ENCODE assay signal across 1 cellular context in genomic region chr18:48153641-48154481, GRCh38.
TF ChIP-seq lines count a peak whose summit lies in the region.

No MANE protein-coding gene starts in this region.

TF ChIP-seq in HepG2, 621 proteins besides CTCF, POLR2A, EP300 and RAD21 (continued from another document and continues in another):
- TF ChIP-seq SKIL (CRISPR knock-in tag; IDR thresholded peaks at IDR 0.05; ENCODE audit: borderline replicate concordance) (peak; percentile 50; the same call in 1 of the 2 replicates), ETV5 (CRISPR knock-in tag; IDR thresholded peaks at IDR 0.05; ENCODE audit: borderline replicate concordance) (peak; percentile 67; the same call in 1 of the 2 replicates), RXRB (CRISPR knock-in tag; IDR thresholded peaks at IDR 0.05; ENCODE audit: borderline replicate concordance) (peak; percentile 63; the same call in 1 of the 2 replicates), HOMEZ (CRISPR knock-in tag; IDR thresholded peaks at IDR 0.05; ENCODE audit: low read depth) (peak; percentile 35; the same call in 1 of the 2 replicates), ZNF30 (CRISPR knock-in tag; IDR thresholded peaks at IDR 0.05) (no peak), ESRRA (CRISPR knock-in tag; IDR thresholded peaks at IDR 0.05; ENCODE audit: low read depth) (peak; percentile 76; the same call in 1 of the 2 replicates), ZNF556 (CRISPR knock-in tag; IDR thresholded peaks at IDR 0.05; ENCODE audit: borderline replicate concordance) (0 out of 2 replicates have a peak, but pooled peaks have one; percentile 47), POGZ (CRISPR knock-in tag; IDR thresholded peaks at IDR 0.05) (peak; percentile 69; the same call in 1 of the 2 replicates), REST (IDR thresholded peaks at IDR 0.05; ENCODE audit: borderline replicate concordance in 1 of 2, low read depth in 1 of 2, low read length in 2 of 2) (no peak), ZNF136 (CRISPR knock-in tag; IDR thresholded peaks at IDR 0.05; ENCODE audit: low read depth) (0 out of 2 replicates have a peak, but pooled peaks have one; percentile 34), HDAC1 (CRISPR knock-in tag; IDR thresholded peaks at IDR 0.05) (peak; percentile 65; the same call in 1 of the 2 replicates), IRF9 (CRISPR knock-in tag; IDR thresholded peaks at IDR 0.05; ENCODE audit: borderline replicate concordance) (0 out of 2 replicates have a peak, but pooled peaks have one; percentile 36), ZNF317 (CRISPR knock-in tag; IDR thresholded peaks at IDR 0.05) (0 out of 2 replicates have a peak, but pooled peaks have one; percentile 31), ZGPAT (CRISPR knock-in tag; IDR thresholded peaks at IDR 0.05) (0 out of 2 replicates have a peak, but pooled peaks have one; percentile 35), WIZ (CRISPR knock-in tag; IDR thresholded peaks at IDR 0.05) (no peak), NCOA2 (CRISPR knock-in tag; IDR thresholded peaks at IDR 0.05) (0 out of 2 replicates have a peak, but pooled peaks have one; percentile 16), ZNF7 (CRISPR knock-in tag; IDR thresholded peaks at IDR 0.05) (0 out of 2 replicates have a peak, but pooled peaks have one; percentile 36), UBTF (CRISPR knock-in tag; IDR thresholded peaks at IDR 0.05) (peak; percentile 33; the same call in 1 of the 2 replicates), ZNF691 (CRISPR knock-in tag; IDR thresholded peaks at IDR 0.05; ENCODE audit: borderline replicate concordance, low read depth) (no peak; the same call in 1 of the 2 replicates), ZNF788 (CRISPR knock-in tag; IDR thresholded peaks at IDR 0.05; ENCODE audit: borderline replicate concordance) (peak; percentile 69), ERF (CRISPR knock-in tag; IDR thresholded peaks at IDR 0.05) (0 out of 2 replicates have a peak, but pooled peaks have one; percentile 30), AHDC1 (CRISPR knock-in tag; IDR thresholded peaks at IDR 0.05; ENCODE audit: borderline replicate concordance) (peak; percentile 69; the same call in 1 of the 2 replicates), ZNF746 (CRISPR knock-in tag; IDR thresholded peaks at IDR 0.05) (peak; percentile 54; the same call in 1 of the 2 replicates), FOXO1 (CRISPR knock-in tag; IDR thresholded peaks at IDR 0.05) (peak; percentile 38; the same call in 1 of the 2 replicates), ZBTB2 (CRISPR knock-in tag; IDR thresholded peaks at IDR 0.05; ENCODE audit: low read depth) (no peak), DPF2 (CRISPR knock-in tag; IDR thresholded peaks at IDR 0.05; ENCODE audit: borderline replicate concordance, low read depth) (peak; percentile 48; the same call in 1 of the 2 replicates), GATAD1 (CRISPR knock-in tag; IDR thresholded peaks at IDR 0.05) (0 out of 2 replicates have a peak, but pooled peaks have one; percentile 14)
